15 cellular contexts compared by ENCODE assay signal in the genomic region with DNA sequence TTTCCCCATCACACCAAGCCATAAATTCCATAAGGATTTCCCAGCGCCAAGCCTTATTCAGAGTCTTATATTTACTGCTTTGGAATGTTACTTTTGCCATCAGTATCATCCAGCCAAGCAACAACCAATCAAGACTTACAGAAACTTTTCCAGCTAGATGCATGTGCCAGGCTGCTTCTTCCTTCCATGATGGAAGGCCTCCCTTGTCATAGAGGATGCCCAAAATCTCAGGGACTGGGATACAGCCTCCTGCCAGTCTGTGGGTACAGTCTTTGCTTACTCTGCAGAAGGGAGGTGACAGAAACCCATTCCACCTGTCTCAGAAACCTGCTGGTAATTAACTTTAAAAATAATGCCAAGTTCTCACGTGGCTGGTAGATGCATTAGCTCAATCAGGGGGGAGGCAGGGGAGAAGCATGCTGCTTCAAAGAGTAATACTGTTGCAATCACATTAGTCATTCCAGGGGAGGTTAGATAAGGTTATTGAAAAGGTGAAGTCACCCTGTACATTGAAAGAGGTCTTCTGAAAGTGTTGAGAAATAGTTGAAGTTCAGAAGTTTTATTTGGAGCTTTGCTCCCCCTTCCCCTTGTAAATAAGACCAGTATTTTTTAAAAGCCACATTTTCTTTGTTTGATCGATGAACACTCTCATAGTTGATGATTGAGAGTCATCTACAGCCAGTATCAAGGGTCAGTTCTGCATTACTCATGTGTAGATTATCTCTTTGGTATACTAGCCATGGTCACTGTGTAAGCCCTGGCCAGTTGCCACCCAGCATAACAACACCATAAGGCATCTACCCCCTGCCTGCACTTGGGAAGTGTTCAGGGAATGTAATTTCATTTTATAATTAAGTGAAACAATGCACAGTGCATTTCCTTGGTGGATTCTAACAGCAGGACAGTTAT. TPM values are rescaled to one million over a fixed set of nuclear protein-coding genes. Genes with fewer than 3 reads are reported as not detected.
DNase-seq lines count a peak whose midpoint lies in the region; ATAC-seq and TF ChIP-seq lines count a peak whose summit lies in the region.
"Had no signal": no experiment of that assay in that cellular context is flagged by ENCODE, and none has a peak within 500 bp of the region (broad histone marks: within the 10 kb centered on the region; RNA-seq: fewer than 3 reads in every experiment).

No MANE protein-coding gene starts in this region.

- no peaks in the 10 kb centered on the region for H3K27me3 ChIP-seq in gastroesophageal sphincter

- DNase-seq in HuH-7 (ENCODE audit: low spot score) (peak; percentile 59), skeletal muscle cell (ENCODE audit: low read depth) (peak; percentile 51), KBM-7 (no peak), Ammon's horn (ENCODE audit: low spot score) (no peak), OCI-M2 (lab: John Stamatoyannopoulos, UW; ENCODE audit: unreplicated experiment) (no peak)
- DNase-seq: activated CD8-positive, alpha-beta memory T cell treated with anti-CD3 and anti-CD28 coated beads for 24 hours; amygdala; CD8-positive, alpha-beta memory T cell; NCI-H2081; stimulated activated CD4-positive, alpha-beta T cell treated with anti-CD3 and anti-CD28 coated beads, Interleukin-4, amount 100 ng/mL, for 1 hour had no signal

- TF ChIP-seq CTCF in gastroesophageal sphincter (IDR thresholded peaks at IDR 0.05) = no peak

- ATAC-seq in gastroesophageal sphincter = no peak
- ATAC-seq in GM21825 (IDR thresholded peaks at IDR 0.05; ENCODE audit: unreplicated experiment) = no peak

- 48 to 74% methylated on average over 3 of the region's 3 CpGs for WGBS in gastroesophageal sphincter (ENCODE audit: low coverage in 1 of 2), 2 donors

- H3K4me3 ChIP-seq in gastroesophageal sphincter = peak overlapping the region in 1 of 2 donors; percentile 13
- no peak overlapping the region for H3K4me3 ChIP-seq in skeletal muscle cell (ENCODE audit: low read depth, low read length)
- H3K4me3 ChIP-seq: SK-N-MC had no signal

- in situ Hi-C loops in KBM-7 (cut with MboI; ENCODE audit: low pct_unique_long_range_greater_than_20kb, low sequenced_read_pairs) = no loop called here

- TF ChIP-seq EP300 in gastroesophageal sphincter (IDR thresholded peaks at IDR 0.05) = no peak

- peaks cover 45 to 92% (median 57%) of the 10 kb centered on the region in 3 donors for H3K4me1 ChIP-seq in gastroesophageal sphincter

- H3K36me3 ChIP-seq in gastroesophageal sphincter = peaks cover 2 to 10% of the 10 kb centered on the region in 2 donors

- H3K9me3 ChIP-seq in gastroesophageal sphincter = no peaks in the 10 kb centered on the region

- H3K27ac ChIP-seq in angular gyrus (ENCODE audit: low read depth, low read length) (peak overlapping the region; percentile 79), gastroesophageal sphincter (peak overlapping the region; percentile 94 to 99 (median 96))
- H3K27ac ChIP-seq: SK-N-MC had no signal

- TF ChIP-seq POLR2A in gastroesophageal sphincter (IDR thresholded peaks at IDR 0.05) = no peak

RNA-seq across cellular contexts. Expression of gene HLF, which starts 22.2 kb away (rescaled TPM):
- total RNA-seq in gastroesophageal sphincter = 100 to 1,000 TPM in 3 of 4 donors, 10 to 100 TPM in 1; 59.4 to 186 (median 126) TPM
- total RNA-seq: glomerular endothelial cell had no signal

Comparison
In these comparisons a context has a peak if more than half of its experiments do, and no peak if none do; other contexts are left out.
1. DNase-seq: peak in HuH-7 (single experiment) and skeletal muscle cell (single experiment); none in KBM-7 (single experiment), Ammon's horn (single experiment) and OCI-M2 (single experiment).